Comparison of ENCODE assay signal across 7 cellular contexts in the genomic region with DNA sequence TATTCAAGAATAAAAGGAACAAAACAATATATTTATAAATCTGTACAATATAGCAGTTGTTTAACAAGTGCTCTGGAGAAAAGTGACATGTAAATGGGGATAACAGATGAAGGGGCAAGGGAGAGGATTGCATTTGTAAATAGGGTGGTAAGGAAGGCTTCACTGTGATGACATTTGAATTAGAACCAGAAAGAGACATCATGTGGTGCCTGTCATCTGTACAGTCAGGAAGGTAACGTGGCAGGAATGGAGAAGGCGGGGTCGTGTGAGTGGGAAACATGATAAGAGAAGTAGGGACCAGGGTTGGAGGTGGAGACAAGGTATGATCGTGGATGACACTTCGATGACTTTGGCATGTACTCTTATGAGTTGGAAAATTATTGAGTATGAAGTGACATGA.
"Had no signal": no experiment of that assay in that cellular context is flagged by ENCODE, and none has a peak within 500 bp of the region (broad histone marks: within the 10 kb centered on the region; RNA-seq: fewer than 3 reads in every experiment).

No MANE protein-coding gene starts in this region.

- H3K4me3 Mint-ChIP-seq: IgD-negative memory B cell had no signal

- H3K4me1 Mint-ChIP-seq: IgD-negative memory B cell had no signal

- DNase-seq: IMR-90, KBM-7 had no signal

- H3K36me3 Mint-ChIP-seq: IgD-negative memory B cell had no signal

- H3K27me3 Mint-ChIP-seq: IgD-negative memory B cell had no signal

- ATAC-seq: HepG2, K562 had no signal

- H3K27ac ChIP-seq: HL-60 had no signal

- FAIRE-seq: HepG2, HTR-8/SVneo, K562 had no signal

- H3K4me3 ChIP-seq: K562 had no signal
